ENCODE assay signal across 14 cellular contexts in the genomic region with DNA sequence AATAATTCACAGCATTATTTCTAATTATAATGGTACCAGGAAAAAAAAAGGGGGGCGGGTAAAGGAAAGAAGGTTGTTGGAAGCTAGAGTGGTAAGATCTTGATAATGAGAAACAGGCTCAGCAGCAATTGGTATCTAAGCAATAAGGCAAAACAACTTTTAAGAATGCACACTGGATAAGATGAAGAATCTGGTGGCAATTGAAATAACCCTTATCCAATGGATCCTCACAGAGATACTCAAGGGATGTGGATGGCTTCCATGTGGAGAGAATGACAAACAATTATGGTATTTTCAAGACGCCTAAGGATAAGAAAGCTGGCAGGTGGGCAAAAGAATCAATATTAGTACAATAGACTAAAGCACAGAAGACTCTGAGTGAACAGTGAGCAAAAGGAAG.
"Had no signal": no experiment of that assay in that cellular context is flagged by ENCODE, and none has a peak within 500 bp of the region (broad histone marks: within the 10 kb centered on the region; RNA-seq: fewer than 3 reads in every experiment).

No MANE protein-coding gene starts in this region.

- H3K9me3 ChIP-seq: neutrophil, upper lobe of right lung had no signal

- H3K36me3 ChIP-seq: cardiac muscle cell, neutrophil, upper lobe of right lung had no signal

- H3K4me3 ChIP-seq: cardiac muscle cell, dorsolateral prefrontal cortex, upper lobe of right lung had no signal

- H3K27ac ChIP-seq: cardiac muscle cell, dorsolateral prefrontal cortex, neutrophil, upper lobe of right lung had no signal

- DNase-seq: activated CD4-positive, CD25-positive, alpha-beta regulatory T cell treated with anti-CD3 and anti-CD28 coated beads, Interleukin-2, amount 50 U/mL, for 72 hours; activated naive CD4-positive, alpha-beta T cell treated with Interleukin-2 at 50 U/mL for 16 hours; activated T-cell treated with anti-CD3 and anti-CD28 coated beads for 4 hours; dorsolateral prefrontal cortex; endodermal cell; erythroblast; hippocampal formation; naive B cell; stimulated activated CD4-positive, alpha-beta T cell treated with anti-CD3 and anti-CD28 coated beads, Interleukin-1b, Interleukin-23, amount 100 ng/mL, for 48 hours; stimulated activated naive CD8-positive, alpha-beta T cell treated with anti-CD3 and anti-CD28 coated beads, Interleukin-15, amount 100 ng/mL, for 72 hours; T1000; upper lobe of right lung had no signal

- H3K27me3 ChIP-seq: cardiac muscle cell, dorsolateral prefrontal cortex, neutrophil, upper lobe of right lung had no signal
